Comparison of ENCODE assay signal across 31 cellular contexts in genomic region chr22:38717244-38717643, GRCh38. TPM values are rescaled to one million over a fixed set of nuclear protein-coding genes. Genes with fewer than 3 reads are reported as not detected.
DNase-seq lines count a peak whose midpoint lies in the region; ATAC-seq, FAIRE-seq and TF ChIP-seq lines count a peak whose summit lies in the region.
"Had no signal": no experiment of that assay in that cellular context is flagged by ENCODE, and none has a peak within 500 bp of the region (broad histone marks: within the 10 kb centered on the region; RNA-seq: fewer than 3 reads in every experiment).

No MANE protein-coding gene starts in this region.

- peak overlapping the region; percentile 60 for H3K27ac Mint-ChIP-seq in MCF 10A (ENCODE audit: low read depth, unreplicated experiment)
- H3K27ac Mint-ChIP-seq in natural killer cell = peak overlapping the region; percentile 42 to 48
- H3K27ac Mint-ChIP-seq: dendritic cell treated with granulocyte-macrophage colony-stimulating factor and Interleukin-4, amounts not matched to agents 40 ng/mL and 50 ng/mL, for 4 days; T-helper 1 cell treated with Interleukin-12 subunit alpha and Interleukin-12 subunit beta and Interleukin-4 antibody, amounts not matched to agents 30 μg/mL and 1 μg/mL, for 36 hours had no signal

- H3K27me3 Mint-ChIP-seq in MCF 10A (ENCODE audit: insufficient read depth, unreplicated experiment) (no peaks in the 10 kb centered on the region), natural killer cell (ENCODE audit: low read depth in 2 of 2) (no peaks in the 10 kb centered on the region)
- H3K27me3 Mint-ChIP-seq: dendritic cell treated with granulocyte-macrophage colony-stimulating factor and Interleukin-4, amounts not matched to agents 40 ng/mL and 50 ng/mL, for 4 days had no signal

- in situ Hi-C loops in mammary epithelial cell (cut with MboI; ENCODE audit: low sequenced_read_pairs in 2 of 2) = no loop called here

- no peak overlapping the region for H3K4me2 ChIP-seq in mammary epithelial cell (ENCODE audit: insufficient read depth, low read depth, low read length)
- H3K4me2 ChIP-seq: BLaER1, KMS-11, SK-N-SH had no signal

- ATAC-seq in natural killer cell = no peak
- ATAC-seq in GM21367 (IDR thresholded peaks at IDR 0.05; ENCODE audit: unreplicated experiment) = no peak
- ATAC-seq in GM18868 (IDR thresholded peaks at IDR 0.05; ENCODE audit: unreplicated experiment) = no peak
- ATAC-seq: activated CD4-positive, CD25-positive, alpha-beta regulatory T cell treated with anti-CD3 and anti-CD28 coated beads, Interleukin-2, amount 50 U/mL, for 24 hours; activated CD8-positive, alpha-beta T cell treated with anti-CD3 and anti-CD28 coated beads, Interleukin-2, amount 10 ng/mL, durations not matched to agents 7 days and 5 days; gastrocnemius medialis; left cardiac atrium had no signal

- peaks cover 11% of the 10 kb centered on the region for H3K4me1 ChIP-seq in mammary epithelial cell (ENCODE audit: insufficient read depth, low read length)
- H3K4me1 ChIP-seq in ascending aorta = peaks cover 0 to 14% of the 10 kb centered on the region in 2 donors

- no peak for TF ChIP-seq CTCF in MCF 10A (IDR thresholded peaks at IDR 0.05; ENCODE audit: unreplicated experiment)
- no peak for TF ChIP-seq CTCF in mammary epithelial cell (conservative IDR thresholded peaks at IDR 0.05 in 1 of 2, IDR thresholded peaks at IDR 0.05 in 1 of 2; ENCODE audit: extremely low read depth in 1 of 2, insufficient read depth in 1 of 2, low read depth in 1 of 2, low read length in 2 of 2)
- TF ChIP-seq CTCF in ascending aorta (IDR thresholded peaks at IDR 0.05) = no peak
- TF ChIP-seq CTCF in natural killer cell (IDR thresholded peaks at IDR 0.05) = no peak

- BruUV-seq in MCF 10A (replicated peaks; lab: Mats Ljungman, UMichigan) (no TSS peak), mammary epithelial cell (replicated peaks; lab: Mats Ljungman, UMichigan) (no TSS peak)

- H3K4me3 ChIP-seq in mammary epithelial cell (replicated peaks in 1 of 3; ENCODE audit: insufficient read depth in 1 of 3, low read depth in 2 of 3, low read length in 3 of 3) = no peak overlapping the region
- no peak overlapping the region for H3K4me3 ChIP-seq in ascending aorta
- H3K4me3 ChIP-seq: BLaER1, gastrocnemius medialis, stomach, tibial artery had no signal

- peaks cover 2% of the 10 kb centered on the region for H4K20me1 ChIP-seq in mammary epithelial cell (ENCODE audit: insufficient read depth, low read length)

- no peak overlapping the region for H2AFZ ChIP-seq in mammary epithelial cell (ENCODE audit: low read depth, low read length)

- H3K9me3 ChIP-seq in mammary epithelial cell (replicated peaks; ENCODE audit: insufficient read depth, low read length) = no peaks in the 10 kb centered on the region
- H3K9me3 ChIP-seq in ascending aorta = no peaks in the 10 kb centered on the region
- H3K9me3 ChIP-seq: BLaER1, gastrocnemius medialis, SK-N-SH, stomach, tibial artery had no signal

- WGBS in mammary epithelial cell (ENCODE audit: low coverage, missing lambda C conversion rate) = 78% methylated on average over 6 of the region's 6 CpGs

- H3K9ac ChIP-seq in mammary epithelial cell (ENCODE audit: insufficient read depth, low read length) = no peak overlapping the region
- H3K9ac ChIP-seq: BLaER1, KMS-11, SK-N-SH had no signal

- H3K27me3 ChIP-seq in mammary epithelial cell (ENCODE audit: insufficient read depth, low read length) (no peaks in the 10 kb centered on the region), ascending aorta (no peaks in the 10 kb centered on the region)
- H3K27me3 ChIP-seq: BLaER1, gastrocnemius medialis, stomach, tibial artery had no signal

- peaks cover 62% of the 10 kb centered on the region for H3K79me2 ChIP-seq in mammary epithelial cell (ENCODE audit: insufficient read depth, low read length)

- H3K4me3 Mint-ChIP-seq in MCF 10A (ENCODE audit: unreplicated experiment) (no peak overlapping the region), natural killer cell (no peak overlapping the region)
- H3K4me3 Mint-ChIP-seq: activated CD8-positive, alpha-beta T cell treated with anti-CD3 and anti-CD28 coated beads, Interleukin-2, amount 10 ng/mL, durations not matched to agents 7 days and 5 days; dendritic cell treated with granulocyte-macrophage colony-stimulating factor and Interleukin-4, amounts not matched to agents 40 ng/mL and 50 ng/mL, for 4 days; T-helper 1 cell treated with Interleukin-12 subunit alpha and Interleukin-12 subunit beta and Interleukin-4 antibody, amounts not matched to agents 30 μg/mL and 1 μg/mL, for 36 hours had no signal

- FAIRE-seq in GM19239 (lab: Jason Lieb, UNC) = no peak
- FAIRE-seq: TTC549 had no signal

- POLR2A ChIA-PET in MCF 10A (lab: Yijun Ruan, JAX) = interaction anchor here (1.8 to 5.5 kb wide), 3 partner anchors 10 to 36 kb away, joined by 7 to 64 read pairs (median 15); partner anchors contain the start of genes GTPBP1, JOSD1 and TOMM22

- H3K27ac ChIP-seq in mammary epithelial cell (ENCODE audit: insufficient read depth, low read depth, low read length) (no peak overlapping the region), ascending aorta (peak overlapping the region; percentile 17 to 63)
- H3K27ac ChIP-seq: BLaER1, KMS-11 had no signal

- H3K36me3 Mint-ChIP-seq in MCF 10A (ENCODE audit: insufficient read depth, unreplicated experiment) = peaks cover 26% of the 10 kb centered on the region
- H3K36me3 Mint-ChIP-seq in natural killer cell = no peaks in the 10 kb centered on the region

- CTCF ChIA-PET in MCF 10A (lab: Yijun Ruan, JAX) = interaction anchor here (0.6 to 1.4 kb wide), 2 partner anchors 10 to 162 kb away, joined by 3 to 14 read pairs; no protein-coding TSS in a partner anchor
- CTCF ChIA-PET in mammary epithelial cell (lab: Charles Lee; ENCODE audit: low non-redundant PET) = interaction anchor here (0.6 kb wide), 1 partner anchor 16 kb away, joined by 11 read pairs; no protein-coding TSS in a partner anchor

- dilution Hi-C loops in mammary epithelial cell (cut with HindIII; ENCODE audit: low sequenced_read_pairs) = no loop called here

- peaks cover 7% of the 10 kb centered on the region for H3K36me3 ChIP-seq in mammary epithelial cell (ENCODE audit: insufficient read depth, low read length)
- peaks cover 23 to 47% of the 10 kb centered on the region in 2 donors for H3K36me3 ChIP-seq in ascending aorta

- H3K9me3 Mint-ChIP-seq in MCF 10A (ENCODE audit: unreplicated experiment) (no peaks in the 10 kb centered on the region), natural killer cell (no peaks in the 10 kb centered on the region)
- H3K9me3 Mint-ChIP-seq: dendritic cell treated with granulocyte-macrophage colony-stimulating factor and Interleukin-4, amounts not matched to agents 40 ng/mL and 50 ng/mL, for 4 days; T-helper 1 cell treated with Interleukin-12 subunit alpha and Interleukin-12 subunit beta and Interleukin-4 antibody, amounts not matched to agents 30 μg/mL and 1 μg/mL, for 36 hours had no signal

- no peak for DNase-seq in MCF 10A (ENCODE audit: unreplicated experiment)
- DNase-seq in mammary epithelial cell = no peak
- DNase-seq in ascending aorta (ENCODE audit: low spot score in 2 of 2) = no peak
- DNase-seq in natural killer cell = no peak
- DNase-seq in GM19239 (ENCODE audit: insufficient read length, low spot score) = no peak
- DNase-seq: activated CD8-positive, alpha-beta T cell treated with anti-CD3 and anti-CD28 coated beads, Interleukin-2, amount 10 ng/mL, durations not matched to agents 7 days and 5 days; activated naive CD4-positive, alpha-beta T cell; activated T-cell treated with anti-CD3 and anti-CD28 coated beads for 4 hours; amygdala; DMS53; gastrocnemius medialis; GDM1; HCEC 1CT; hippocampal formation; left cardiac atrium; NCI-H1417; NCI-H2081 treated with DMSO at 0.1 percent for 48 hours; NCI-H82; RPMI8226; SK-N-SH; stimulated activated CD8-positive, alpha-beta memory T cell treated with anti-CD3 and anti-CD28 coated beads, Interleukin-4, amount 100 ng/mL, for 48 hours; stomach; tibial artery had no signal

- intact Hi-C loops in MCF 10A (cut with micrococcal nuclease) (no loop called here), mammary epithelial cell (cut with micrococcal nuclease) (no loop called here), ascending aorta (cut with DNase I) (no loop called here), natural killer cell (cut with micrococcal nuclease) (no loop called here)

- H3K4me1 Mint-ChIP-seq in MCF 10A (ENCODE audit: insufficient read depth, unreplicated experiment) (peaks cover 16% of the 10 kb centered on the region), natural killer cell (peaks cover 43 to 50% of the 10 kb centered on the region in 2 donors)

RNA-seq across cellular contexts. Expression of gene GTPBP1, which starts 11.5 kb away (rescaled TPM):
- total RNA-seq in MCF 10A (2022) (62.5 and 66.4 TPM in 2 replicates), mammary epithelial cell (10 to 100 TPM; 23.0 to 47.4 TPM), ascending aorta (89.5 TPM), natural killer cell (100 to 1,000 TPM; 236 to 259 (median 249) TPM)
- polyA plus RNA-seq in mammary epithelial cell = 20.1 TPM
- 33.3 TPM for polyA minus RNA-seq in mammary epithelial cell

RNA-seq across cellular contexts. Expression of gene JOSD1, which starts 16.5 kb away (rescaled TPM):
- total RNA-seq in MCF 10A (2022) = 84.9 and 86.9 TPM in 2 replicates
- 10 to 100 TPM; 51.5 to 64.5 TPM for total RNA-seq in mammary epithelial cell
- polyA plus RNA-seq in mammary epithelial cell = 42.8 TPM
- 68.6 TPM for polyA minus RNA-seq in mammary epithelial cell
- total RNA-seq in ascending aorta = 153 TPM
- total RNA-seq in natural killer cell = 100 to 1,000 TPM; 123 to 165 (median 128) TPM

RNA-seq across cellular contexts. Expression of gene TOMM22, which starts 35.5 kb away (rescaled TPM):
- total RNA-seq in MCF 10A (2022) (60.4 and 71.5 TPM in 2 replicates), mammary epithelial cell (10 to 100 TPM; 56.5 to 76.7 TPM), ascending aorta (19.3 TPM), natural killer cell (10 to 100 TPM; 45.9 to 50.6 (median 47.5) TPM)
- 52.0 TPM for polyA plus RNA-seq in mammary epithelial cell
- 20.8 TPM for polyA minus RNA-seq in mammary epithelial cell

RNA-seq across cellular contexts. Expression of gene SUN2, which starts 38.6 kb away (rescaled TPM):
- total RNA-seq in MCF 10A (2022) = 51.9 and 66.8 TPM in 2 replicates
- total RNA-seq in mammary epithelial cell = 100 to 1,000 TPM in 1 of 2 donors, 10 to 100 TPM in 1; 70.3 to 106 TPM
- 39.1 TPM for polyA plus RNA-seq in mammary epithelial cell
- 142 TPM for polyA minus RNA-seq in mammary epithelial cell
- 896 TPM for total RNA-seq in ascending aorta
- 1,000 to 10,000 TPM in 1 of 3 donors, 100 to 1,000 TPM in 2; 882 to 1,056 (median 886) TPM for total RNA-seq in natural killer cell
